In the genomic region with DNA sequence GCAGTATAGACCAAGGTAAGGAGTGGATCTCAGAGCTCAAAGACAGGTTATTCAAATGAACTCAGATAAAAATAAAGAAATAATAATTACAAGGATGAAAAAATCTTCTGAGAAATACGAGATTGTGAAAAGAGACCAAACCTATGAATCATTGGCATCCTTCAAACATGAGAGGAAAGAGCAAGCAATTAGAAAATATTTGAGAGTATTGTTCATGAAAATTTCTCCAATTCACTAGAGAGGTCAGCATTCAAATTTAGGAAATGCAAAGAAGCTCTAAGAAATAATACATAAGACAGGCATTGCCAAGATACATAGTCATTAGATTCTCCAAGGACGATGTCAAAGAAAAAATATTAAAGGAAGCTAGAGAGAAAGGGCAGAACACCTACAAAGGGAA, we compare ENCODE assay signal across 25 cellular contexts.
"Had no signal": no experiment of that assay in that cellular context is flagged by ENCODE, and none has a peak within 500 bp of the region (broad histone marks: within the 10 kb centered on the region; RNA-seq: fewer than 3 reads in every experiment).

No MANE protein-coding gene starts in this region.

- H3K36me3 ChIP-seq: SJSA1 had no signal

- DNase-seq: Kasumi-1, MV-4-11, NCI-H1048, NCI-H1105, NCI-H1417, NCI-H1436 treated with DMSO at 0.1 percent for 48 hours, NCI-H1694, NCI-H187 treated with DMSO at 0.1 percent for 48 hours, NCI-H2029 treated with DMSO at 0.1 percent for 48 hours, NCI-H2107, NCI-H226, NCI-H446, NCI-H510A, NCI-H524 treated with DMSO at 0.1 percent for 48 hours, NCI-H69, NCI-H774, Right ventricle myocardium superior, RPMI8226, SIG-M5, SW 1271 had no signal

- H3K4me3 Mint-ChIP-seq: IgD-negative memory B cell had no signal

- H3K27me3 ChIP-seq: SJSA1 had no signal

- H3K9ac ChIP-seq: KMS-11 had no signal

- H3K27ac ChIP-seq: KMS-11, SJSA1, SK-N-MC had no signal

- H3K4me3 ChIP-seq: K562, SJSA1, SK-N-MC had no signal

- H3K4me1 ChIP-seq: SJSA1 had no signal

- H3K4me2 ChIP-seq: KMS-11 had no signal

- H3K27me3 Mint-ChIP-seq: IgD-negative memory B cell had no signal

- H3K9me3 ChIP-seq: SJSA1 had no signal

- H3K27ac Mint-ChIP-seq: IgD-negative memory B cell had no signal
